ENCODE assay signal across 20 cellular contexts in the genomic region with DNA sequence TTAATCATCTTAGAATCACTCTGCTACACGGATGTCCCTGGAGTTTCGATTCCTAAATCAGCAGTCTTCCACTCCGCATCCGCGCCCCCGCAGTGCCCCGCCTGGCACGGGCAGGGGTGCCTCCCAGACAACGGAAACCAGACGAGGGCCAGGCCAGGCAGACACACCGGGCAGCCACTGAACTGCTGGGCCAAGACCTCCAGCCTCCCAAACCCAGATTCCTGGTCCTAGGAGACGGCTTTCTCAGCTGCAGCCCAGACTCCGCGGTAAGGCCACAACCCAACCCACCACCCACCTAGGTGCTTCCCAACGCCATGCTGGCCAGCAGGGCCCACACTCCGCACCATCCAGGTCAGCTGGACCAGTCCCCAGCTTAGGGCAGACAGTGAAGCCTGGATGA.
"Had no signal": no experiment of that assay in that cellular context is flagged by ENCODE, and none has a peak within 500 bp of the region (broad histone marks: within the 10 kb centered on the region; RNA-seq: fewer than 3 reads in every experiment).

No MANE protein-coding gene starts in this region.

- H3K9me3 ChIP-seq: ovary, suprapubic skin had no signal

- H3K4me3 ChIP-seq: mucosa of descending colon, ovary, suprapubic skin, tibial artery had no signal

- H3K27me3 Mint-ChIP-seq: central memory CD8-positive, alpha-beta T cell; dendritic cell treated with granulocyte-macrophage colony-stimulating factor and Interleukin-4, amounts not matched to agents 40 ng/mL and 50 ng/mL, for 4 days; naive thymus-derived CD8-positive, alpha-beta T cell; progenitor cell of endocrine pancreas had no signal

- H3K4me1 ChIP-seq: suprapubic skin had no signal

- H3K4me3 Mint-ChIP-seq: central memory CD8-positive, alpha-beta T cell; dendritic cell treated with granulocyte-macrophage colony-stimulating factor and Interleukin-4, amounts not matched to agents 40 ng/mL and 50 ng/mL, for 4 days; neural crest cell had no signal

- H3K9me3 Mint-ChIP-seq: central memory CD8-positive, alpha-beta T cell; neural crest cell had no signal

- H3K27ac ChIP-seq: foreskin keratinocyte, ovary, suprapubic skin, tibial artery had no signal

- H3K27ac Mint-ChIP-seq: dendritic cell treated with granulocyte-macrophage colony-stimulating factor and Interleukin-4, amounts not matched to agents 40 ng/mL and 50 ng/mL, for 4 days; naive thymus-derived CD8-positive, alpha-beta T cell; progenitor cell of endocrine pancreas had no signal

- H3K36me3 ChIP-seq: ovary had no signal

- DNase-seq: erythroblast; foreskin keratinocyte; hypothalamus; kidney glomerular epithelial cell; mammary epithelial cell; mucosa of descending colon; naive thymus-derived CD8-positive, alpha-beta T cell; small intestine; stimulated activated CD4-positive, alpha-beta T cell treated with anti-CD3 and anti-CD28 coated beads, Interleukin-12 subunit alpha, Interleukin-12 subunit beta, amount 100 ng/mL, for 4 hours; stimulated activated naive CD8-positive, alpha-beta T cell treated with anti-CD3 and anti-CD28 coated beads, Interleukin-15, Interleukin-2, amounts not matched to agents 100 U/mL and 50 U/mL, for 24 hours had no signal

- FAIRE-seq: endothelial cell of umbilical vein, islet of Langerhans, small intestine had no signal

- ATAC-seq: foreskin keratinocyte; mucosa of descending colon; naive thymus-derived CD8-positive, alpha-beta T cell; right cardiac atrium; stimulated activated naive CD8-positive, alpha-beta T cell treated with anti-CD3 and anti-CD28 coated beads, Interleukin-15, Interleukin-2, amounts not matched to agents 100 U/mL and 50 U/mL, for 24 hours had no signal

- H3K27me3 ChIP-seq: foreskin keratinocyte, ovary, suprapubic skin, tibial artery had no signal

- H3K4me1 Mint-ChIP-seq: central memory CD8-positive, alpha-beta T cell had no signal
